ENCODE assay signal across 26 cellular contexts in the genomic region with DNA sequence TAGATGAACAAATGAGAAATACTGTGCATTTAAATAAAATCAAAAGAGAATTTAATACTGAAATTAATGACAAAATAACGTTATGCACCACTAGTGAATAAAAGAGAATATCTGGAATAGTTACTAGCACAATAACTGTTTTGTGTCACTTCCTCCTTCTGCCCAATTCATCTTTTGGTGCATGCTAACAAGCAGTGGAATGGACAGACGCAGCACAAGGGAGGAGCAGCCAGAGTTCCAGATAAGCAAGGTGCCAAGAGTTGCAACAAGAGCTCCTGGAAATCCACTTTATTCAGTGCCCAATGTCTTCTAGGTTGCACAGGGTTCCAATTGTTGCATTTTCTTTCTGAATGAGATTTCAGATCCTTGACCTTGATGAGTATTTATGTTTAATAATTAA.
DNase-seq lines count a peak whose midpoint lies in the region; ATAC-seq, FAIRE-seq and TF ChIP-seq lines count a peak whose summit lies in the region.
"Had no signal": no experiment of that assay in that cellular context is flagged by ENCODE, and none has a peak within 500 bp of the region (broad histone marks: within the 10 kb centered on the region; RNA-seq: fewer than 3 reads in every experiment).

No MANE protein-coding gene starts in this region.

- TF ChIP-seq EP300 in A549 (IDR thresholded peaks at IDR 0.05) = no peak

- no peak overlapping the region for H3K9ac ChIP-seq in colonic mucosa (ENCODE audit: low read depth in 2 of 2, low read length in 2 of 2)
- H3K9ac ChIP-seq: BLaER1 treated with 17β-estradiol and CSF1 and Interleukin-3, amounts not matched to agents 10 nM and 100 nM had no signal

- POLR2A ChIA-PET in A549 (lab: Yijun Ruan, JAX) = no interaction called here

- no peaks in the 10 kb centered on the region for H3K27me3 ChIP-seq in colonic mucosa
- H3K27me3 ChIP-seq: BLaER1 treated with 17β-estradiol and CSF1 and Interleukin-3, amounts not matched to agents 10 nM and 100 nM; esophagus squamous epithelium; MG63 had no signal

- H3K4me1 ChIP-seq in A549 (peaks cover 39% of the 10 kb centered on the region), colonic mucosa (peaks cover 3% of the 10 kb centered on the region), mucosa of descending colon (ENCODE audit: low read depth) (peaks cover 20% of the 10 kb centered on the region)

- CTCF ChIA-PET in A549 (lab: Yijun Ruan, JAX) = interaction anchor here (1.1 to 1.2 kb wide), 2 partner anchors 18 to 23 kb away, joined by 3 read pairs; no protein-coding TSS in a partner anchor

- H3K4me2 ChIP-seq in A549 = peak overlapping the region; percentile 67
- H3K4me2 ChIP-seq: BLaER1 treated with 17β-estradiol and CSF1 and Interleukin-3, amounts not matched to agents 10 nM and 100 nM; smooth muscle cell had no signal

- no peak for DNase-seq in A549 (ENCODE audit: low read depth in 1 of 2, low spot score in 1 of 2)
- DNase-seq in NCI-H226 = peak; percentile 51
- peak; percentile 23 for DNase-seq in colonic mucosa
- DNase-seq in mucosa of descending colon = no peak
- no peak for DNase-seq in activated effector memory CD4-positive, alpha-beta T cell treated with anti-CD3 and anti-CD28 coated beads, Interleukin-2, amount 50 U/mL, for 16 hours
- no peak for DNase-seq in DMS153 (lab: John Stamatoyannopoulos, UW)
- DNase-seq in SW480 (ENCODE audit: low spot score) = no peak
- DNase-seq: activated CD4-positive, alpha-beta T cell treated with anti-CD3 and anti-CD28 coated beads, Interleukin-2, amount 10 ng/mL, durations not matched to agents 24 days and 14 days; activated naive CD4-positive, alpha-beta T cell treated with Interleukin-2 at 50 U/mL for 16 hours; activated T-cell treated with anti-CD3 and anti-CD28 coated beads, Interleukin-2, amount 50 U/mL, for 48 hours; endodermal cell; esophagus squamous epithelium; kidney; MG63; naive B cell; NCI-H1436; nucleus accumbens; stimulated activated CD4-positive, alpha-beta T cell treated with anti-CD3 and anti-CD28 coated beads, Interleukin-2, amount 100 ng/mL, for 48 hours; T-helper 17 cell; WERI-Rb-1 had no signal

- TF ChIP-seq POLR2A in A549 (IDR thresholded peaks at IDR 0.05; ENCODE audit: low read length) = no peak

- ATAC-seq in A549 (no peak), mucosa of descending colon (peak; percentile 27), HG02840 (IDR thresholded peaks at IDR 0.05; ENCODE audit: low FRiP score, unreplicated experiment) (no peak)
- ATAC-seq: stimulated activated effector memory CD8-positive, alpha-beta T cell treated with anti-CD3 and anti-CD28 coated beads, Interleukin-12 subunit alpha, Interleukin-12 subunit beta, amount 100 ng/mL, for 72 hours; T-helper 17 cell had no signal

- H3K27ac ChIP-seq in A549 = peak overlapping the region in 1 of 2 experiments; percentile 54; a peak in 1 of 6 replicates
- no peak overlapping the region for H3K27ac ChIP-seq in colonic mucosa
- H3K27ac ChIP-seq: BLaER1 treated with 17β-estradiol and CSF1 and Interleukin-3, amounts not matched to agents 10 nM and 100 nM; esophagus squamous epithelium; WERI-Rb-1 had no signal

- FAIRE-seq in A549 (lab: Jason Lieb, UNC) = no peak
- FAIRE-seq: bronchial epithelial cell, urothelium cell line had no signal

- TF ChIP-seq CTCF in A549 (IDR thresholded peaks at IDR 0.05) = no peak
- TF ChIP-seq CTCF in colonic mucosa (IDR thresholded peaks at IDR 0.05) = no peak
- TF ChIP-seq CTCF in mucosa of descending colon (IDR thresholded peaks at IDR 0.05) = no peak

- 34% methylated on average over 2 of the region's 2 CpGs for WGBS in A549 (ENCODE audit: missing lambda C conversion rate)

- no peaks in the 10 kb centered on the region for H3K9me3 ChIP-seq in A549
- no peaks in the 10 kb centered on the region for H3K9me3 ChIP-seq in colonic mucosa
- H3K9me3 ChIP-seq in mucosa of descending colon = no peaks in the 10 kb centered on the region
- H3K9me3 ChIP-seq: BLaER1 treated with 17β-estradiol and CSF1 and Interleukin-3, amounts not matched to agents 10 nM and 100 nM; esophagus squamous epithelium; MG63 had no signal

- intact Hi-C loops in colonic mucosa (cut with DNase I) = no loop called here
- intact Hi-C loops in mucosa of descending colon (cut with DNase I, micrococcal nuclease) = no loop called here

- no peaks in the 10 kb centered on the region for H3K36me3 ChIP-seq in colonic mucosa
- no peaks in the 10 kb centered on the region for H3K36me3 ChIP-seq in mucosa of descending colon (ENCODE audit: low read depth)

- no peak for TF ChIP-seq RAD21 in A549 (conservative IDR thresholded peaks at IDR 0.05 in 1 of 2, IDR thresholded peaks at IDR 0.05 in 1 of 2)

- H3K4me3 ChIP-seq in A549 (no peak overlapping the region), colonic mucosa (no peak overlapping the region), mucosa of descending colon (no peak overlapping the region)
- H3K4me3 ChIP-seq: BLaER1 treated with 17β-estradiol and CSF1 and Interleukin-3, amounts not matched to agents 10 nM and 100 nM; esophagus squamous epithelium; MG63; smooth muscle cell had no signal

TF ChIP-seq in A549, 52 proteins besides CTCF, POLR2A, EP300 and RAD21:
- TF ChIP-seq RNF2 (IDR thresholded peaks at IDR 0.05; ENCODE audit: borderline replicate concordance, low read depth) = no peak
- TF ChIP-seq ZSCAN20 (CRISPR knock-in tag; IDR thresholded peaks at IDR 0.05) = no peak
- no peak for TF ChIP-seq MAFK (IDR thresholded peaks at IDR 0.05; ENCODE audit: partially characterized antibody)
- TF ChIP-seq GATA3 (IDR thresholded peaks at IDR 0.05; ENCODE audit: borderline replicate concordance) = no peak
- TF ChIP-seq TFCP2L1 (CRISPR knock-in tag; IDR thresholded peaks at IDR 0.05) = no peak
- no peak for TF ChIP-seq KDM5A (IDR thresholded peaks at IDR 0.05)
- no peak for TF ChIP-seq NPAS2 (CRISPR knock-in tag; IDR thresholded peaks at IDR 0.05; ENCODE audit: borderline replicate concordance)
- TF ChIP-seq EHF (CRISPR knock-in tag; IDR thresholded peaks at IDR 0.05) = no peak
- no peak for TF ChIP-seq CEBPB (IDR thresholded peaks at IDR 0.05)

Comparison
In these comparisons a context has a peak if more than half of its experiments do, and no peak if none do; other contexts are left out.
1. DNase-seq: peak in NCI-H226 (single experiment) and colonic mucosa (single experiment); none in A549 (0 of 2), mucosa of descending colon (0 of 3), activated effector memory CD4-positive, alpha-beta T cell treated with anti-CD3 and anti-CD28 coated beads, Interleukin-2, amount 50 U/mL, for 16 hours (single experiment), DMS153 (single experiment) and SW480 (single experiment).